15 cellular contexts compared by ENCODE assay signal in the genomic region with DNA sequence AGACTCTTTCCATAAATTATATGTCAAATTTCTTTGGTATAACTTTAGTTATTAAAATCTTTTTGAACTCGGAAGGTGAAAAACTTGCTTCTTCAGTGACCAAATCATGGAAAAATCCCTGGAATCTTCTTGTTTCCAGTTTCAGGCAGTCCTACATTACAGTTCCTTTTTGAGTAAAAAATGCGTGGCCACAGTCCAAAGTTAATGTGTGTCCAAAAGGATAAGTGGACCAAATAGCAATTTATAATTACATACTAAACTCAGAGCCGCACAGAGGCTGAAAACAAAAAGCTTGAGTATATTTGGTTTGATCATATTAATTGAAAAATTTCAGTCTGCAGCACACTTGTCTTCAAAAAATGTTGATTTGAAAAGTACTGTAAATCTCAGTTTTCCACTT.
DNase-seq lines count a peak whose midpoint lies in the region; ATAC-seq and TF ChIP-seq lines count a peak whose summit lies in the region.
"Had no signal": no experiment of that assay in that cellular context is flagged by ENCODE, and none has a peak within 500 bp of the region (broad histone marks: within the 10 kb centered on the region; RNA-seq: fewer than 3 reads in every experiment).

No MANE protein-coding gene starts in this region.

- peak; percentile 11 for DNase-seq in HCEC 1CT
- DNase-seq in cardiac fibroblast (ENCODE audit: low read depth in 2 of 2): peak; percentile 62 to 73
- DNase-seq in kidney glomerular epithelial cell (lab: John Stamatoyannopoulos, UW): peak; percentile 83
- DNase-seq in stromal cell of bone marrow (ENCODE audit: low read depth): peak; percentile 33
- no peak for DNase-seq in NCI-H446 (lab: John Stamatoyannopoulos, UW)
- no peak for DNase-seq in DMS53 treated with DMSO at 0.1 percent for 48 hours (lab: John Stamatoyannopoulos, UW; ENCODE audit: unreplicated experiment)
- no peak for DNase-seq in stimulated activated CD4-positive, alpha-beta T cell treated with anti-CD3 and anti-CD28 coated beads, Interleukin-4, amount 100 ng/mL, for 24 hours
- DNase-seq: activated CD4-positive, alpha-beta T cell treated with anti-CD3 and anti-CD28 coated beads for 48 hours; immature natural killer cell; NCI-H1105 treated with DMSO at 0.1 percent for 48 hours; NCI-H510A; RPMI8226; stimulated activated naive CD4-positive, alpha-beta T cell treated with Interleukin-2 at 50 U/mL for 16 hours had no signal

- no peak overlapping the region for H3K4me3 ChIP-seq in cardiac fibroblast (replicated peaks in 1 of 2; ENCODE audit: low read depth in 2 of 2, low read length in 2 of 2)
- H3K4me3 ChIP-seq: cardiac muscle cell had no signal

- no peak for TF ChIP-seq CTCF in cardiac fibroblast (IDR thresholded peaks at IDR 0.05; ENCODE audit: low read depth, low read length)

- ATAC-seq in HG03045 (IDR thresholded peaks at IDR 0.05; ENCODE audit: unreplicated experiment): no peak

Comparison
In these comparisons a context has a peak if more than half of its experiments do, and no peak if none do; other contexts are left out.
1. DNase-seq: peak in HCEC 1CT (single experiment), cardiac fibroblast (2 of 2), kidney glomerular epithelial cell (single experiment) and stromal cell of bone marrow (single experiment); none in NCI-H446 (0 of 2), DMS53 treated with DMSO at 0.1 percent for 48 hours (single experiment) and stimulated activated CD4-positive, alpha-beta T cell treated with anti-CD3 and anti-CD28 coated beads, Interleukin-4, amount 100 ng/mL, for 24 hours (single experiment).